ENCODE assay signal across 1 cellular context in the genomic region with DNA sequence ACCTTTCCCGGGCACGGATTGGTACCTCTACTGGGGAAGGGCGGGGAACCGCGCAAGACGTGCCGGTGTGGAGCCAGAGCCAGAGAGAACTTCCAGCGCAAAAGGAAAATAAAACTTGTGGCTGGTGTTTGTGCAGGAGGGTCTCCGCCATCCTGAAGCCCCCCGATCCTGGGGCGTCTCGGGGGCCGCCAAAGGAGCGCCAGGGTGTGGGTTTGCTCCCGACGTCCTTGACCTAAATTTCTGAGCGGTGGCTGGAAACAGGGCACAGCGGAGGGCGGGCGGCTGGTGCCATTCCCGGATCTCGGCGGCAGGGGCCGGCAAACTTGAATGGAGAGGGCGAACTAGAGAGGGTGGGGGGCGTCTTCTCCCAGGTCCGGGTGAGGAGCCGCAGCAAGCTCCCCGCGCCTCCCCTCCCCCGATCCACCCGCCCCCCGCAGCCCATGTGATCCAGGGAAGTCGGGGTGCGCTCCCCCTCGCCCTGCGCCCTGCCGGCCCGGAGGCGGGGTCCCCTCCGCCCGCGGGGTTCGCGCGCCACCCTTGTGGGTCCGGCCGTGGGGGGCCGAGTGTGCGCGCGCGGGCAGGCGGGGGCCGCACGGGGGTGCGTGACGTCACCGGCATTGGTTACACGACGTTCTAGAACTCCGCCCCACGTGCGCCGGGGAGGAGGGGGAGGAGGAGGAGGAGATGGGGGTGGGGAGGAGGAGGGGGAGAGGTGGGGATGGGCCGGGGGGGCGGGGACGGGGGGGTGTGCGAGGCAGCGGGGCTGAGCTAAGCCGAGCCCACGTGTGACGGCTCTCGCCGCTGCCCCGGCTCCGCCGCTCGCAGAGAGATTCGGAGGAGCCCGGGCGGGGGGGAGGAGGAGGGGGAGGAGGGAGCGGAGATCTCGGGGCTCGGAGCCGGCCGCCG.
TF ChIP-seq lines count a peak whose summit lies in the region.

Gene MSI2 (plus strand): TSS at position 748 of the 906 bp plus-strand sequence. CDS start 220 bp downstream, outside the sequence.

TF ChIP-seq in WTC11, 78 proteins besides CTCF, POLR2A, EP300 and RAD21 (continued from another document):
- no peak for TF ChIP-seq ZNF532 (CRISPR knock-in tag; IDR thresholded peaks at IDR 0.05; ENCODE audit: borderline replicate concordance)
- no peak for TF ChIP-seq NR3C1 (CRISPR knock-in tag; conservative IDR thresholded peaks at IDR 0.05; ENCODE audit: low read depth)
- no peak for TF ChIP-seq NR1H2 (CRISPR knock-in tag; IDR thresholded peaks at IDR 0.05)
- TF ChIP-seq CREM (CRISPR knock-in tag; IDR thresholded peaks at IDR 0.05): peak; percentile 81; the same call in 1 of the 2 replicates
- TF ChIP-seq FOXP1 (CRISPR knock-in tag; IDR thresholded peaks at IDR 0.05; ENCODE audit: borderline replicate concordance): peak; percentile 72; the same call in 1 of the 2 replicates
- peak; percentile 66 for TF ChIP-seq ZNF263 (CRISPR knock-in tag; IDR thresholded peaks at IDR 0.05; ENCODE audit: low read depth)
- TF ChIP-seq SP1 (CRISPR knock-in tag; conservative IDR thresholded peaks at IDR 0.05): 0 out of 2 replicates have a peak, but pooled peaks have one; percentile 52
- TF ChIP-seq FOXP4 (CRISPR knock-in tag; IDR thresholded peaks at IDR 0.05): 0 out of 2 replicates have a peak, but pooled peaks have one; percentile 27
- peak; percentile 36; the same call in 1 of the 2 replicates for TF ChIP-seq E2F5 (CRISPR knock-in tag; IDR thresholded peaks at IDR 0.05)
- TF ChIP-seq E2F4 (CRISPR knock-in tag; IDR thresholded peaks at IDR 0.05; ENCODE audit: borderline replicate concordance, low read depth): no peak
- no peak for TF ChIP-seq TEAD1 (CRISPR knock-in tag; IDR thresholded peaks at IDR 0.05)
